12 cellular contexts compared by ENCODE assay signal in genomic region chr18:76252880-76253279, GRCh38.
DNase-seq lines count a peak whose midpoint lies in the region; ATAC-seq and TF ChIP-seq lines count a peak whose summit lies in the region.
"Had no signal": no experiment of that assay in that cellular context is flagged by ENCODE, and none has a peak within 500 bp of the region (broad histone marks: within the 10 kb centered on the region; RNA-seq: fewer than 3 reads in every experiment).

No MANE protein-coding gene starts in this region.

- CTCF ChIA-PET in activated CD4-positive, alpha-beta T cell treated with anti-CD3 and anti-CD28 coated beads for 36 hours (lab: Charles Lee) = interaction anchor here (0.8 to 1.0 kb wide), 2 partner anchors 20 to 367 kb away, joined by 3 read pairs; no protein-coding TSS in a partner anchor

- H3K9me3 ChIP-seq in psoas muscle = no peaks in the 10 kb centered on the region
- H3K9me3 ChIP-seq in HAP-1 = no peaks in the 10 kb centered on the region
- no peaks in the 10 kb centered on the region for H3K9me3 ChIP-seq in upper lobe of left lung
- H3K9me3 ChIP-seq: Caco-2, neutrophil had no signal

- no peaks in the 10 kb centered on the region for H3K9me3 Mint-ChIP-seq in activated CD4-positive, alpha-beta T cell treated with anti-CD3 and anti-CD28 coated beads for 36 hours (ENCODE audit: low read depth)
- no peaks in the 10 kb centered on the region for H3K9me3 Mint-ChIP-seq in chondrocyte (ENCODE audit: low read depth)
- H3K9me3 Mint-ChIP-seq: activated naive CD4-positive, alpha-beta T cell treated with anti-CD3 and anti-CD28 coated beads, Interleukin-2, amount 50 U/mL, for 72 hours had no signal

- H3K27ac Mint-ChIP-seq in activated CD4-positive, alpha-beta T cell treated with anti-CD3 and anti-CD28 coated beads for 36 hours = no peak overlapping the region
- H3K27ac Mint-ChIP-seq in chondrocyte (ENCODE audit: unreplicated experiment) = no peak overlapping the region
- H3K27ac Mint-ChIP-seq: activated naive CD4-positive, alpha-beta T cell treated with anti-CD3 and anti-CD28 coated beads, Interleukin-2, amount 50 U/mL, for 72 hours had no signal

- no peak for TF ChIP-seq EP300 in upper lobe of left lung (IDR thresholded peaks at IDR 0.05)

- no peaks in the 10 kb centered on the region for H3K4me1 Mint-ChIP-seq in activated CD4-positive, alpha-beta T cell treated with anti-CD3 and anti-CD28 coated beads for 36 hours
- H3K4me1 Mint-ChIP-seq in chondrocyte (ENCODE audit: low read depth) = no peaks in the 10 kb centered on the region

- no peak overlapping the region for H3K4me3 ChIP-seq in psoas muscle
- no peak overlapping the region for H3K4me3 ChIP-seq in HAP-1
- H3K4me3 ChIP-seq in upper lobe of left lung = no peak overlapping the region

- WGBS in psoas muscle, 3 donors = 43 to 47% (median 46%) methylated on average over 3 of the region's 3 CpGs
- 38 to 41% methylated on average over 3 of the region's 3 CpGs for WGBS in upper lobe of left lung, 2 donors

- in situ Hi-C loops in HAP-1 (cut with MboI; ENCODE audit: low sequenced_read_pairs) = no loop called here

- H3K27ac ChIP-seq in psoas muscle = no peak overlapping the region
- H3K27ac ChIP-seq in upper lobe of left lung = no peak overlapping the region
- H3K27ac ChIP-seq: neutrophil had no signal

- peaks cover 4% of the 10 kb centered on the region for H3K27me3 Mint-ChIP-seq in activated CD4-positive, alpha-beta T cell treated with anti-CD3 and anti-CD28 coated beads for 36 hours
- peaks cover 25% of the 10 kb centered on the region for H3K27me3 Mint-ChIP-seq in chondrocyte (ENCODE audit: low read depth)

- peak; percentile 65 for TF ChIP-seq CTCF in chondrocyte (IDR thresholded peaks at IDR 0.05)
- TF ChIP-seq CTCF in psoas muscle (IDR thresholded peaks at IDR 0.05) = peak; percentile 19
- peak in 2 of 6 experiments; percentile 15 to 24 for TF ChIP-seq CTCF in upper lobe of left lung (IDR thresholded peaks at IDR 0.05)

- peak; percentile 32 for DNase-seq in activated CD4-positive, alpha-beta T cell treated with anti-CD3 and anti-CD28 coated beads for 36 hours
- no peak for DNase-seq in activated CD4-positive, alpha-beta T cell treated with anti-CD3 and anti-CD28 coated beads, Interleukin-2, amount 50 U/mL, for 4 hours
- DNase-seq in NCI-H146 (lab: John Stamatoyannopoulos, UW) = peak; percentile 76
- DNase-seq in chondrocyte (ENCODE audit: low spot score) = no peak
- DNase-seq in psoas muscle = no peak
- DNase-seq in stimulated activated naive CD4-positive, alpha-beta T cell treated with Interleukin-2 at 50 U/mL for 16 hours (lab: John Stamatoyannopoulos, UW) = no peak
- DNase-seq in HAP-1 (ENCODE audit: low spot score in 2 of 2) = no peak
- DNase-seq in upper lobe of left lung = no peak
- DNase-seq: Caco-2, T-helper 1 cell had no signal

- no peaks in the 10 kb centered on the region for H3K36me3 ChIP-seq in psoas muscle (ENCODE audit: insufficient read depth in 1 of 2, low read depth in 1 of 2)
- no peaks in the 10 kb centered on the region for H3K36me3 ChIP-seq in HAP-1 (replicated peaks)
- H3K36me3 ChIP-seq in upper lobe of left lung = no peaks in the 10 kb centered on the region
- H3K36me3 ChIP-seq: neutrophil had no signal

- no peaks in the 10 kb centered on the region for H3K36me3 Mint-ChIP-seq in activated CD4-positive, alpha-beta T cell treated with anti-CD3 and anti-CD28 coated beads for 36 hours (ENCODE audit: low read depth)
- H3K36me3 Mint-ChIP-seq in chondrocyte (ENCODE audit: low read depth) = no peaks in the 10 kb centered on the region
- H3K36me3 Mint-ChIP-seq: activated naive CD4-positive, alpha-beta T cell treated with anti-CD3 and anti-CD28 coated beads, Interleukin-2, amount 50 U/mL, for 72 hours had no signal

- no peak for ATAC-seq in activated CD4-positive, alpha-beta T cell treated with anti-CD3 and anti-CD28 coated beads for 36 hours
- ATAC-seq in psoas muscle (no peak), upper lobe of left lung (ENCODE audit: low FRiP score in 2 of 2) (no peak)
- ATAC-seq: activated naive CD4-positive, alpha-beta T cell treated with anti-CD3 and anti-CD28 coated beads, Interleukin-2, amount 50 U/mL, for 72 hours had no signal

- TF ChIP-seq POLR2A in upper lobe of left lung (IDR thresholded peaks at IDR 0.05) = no peak

- no peak overlapping the region for H3K4me3 Mint-ChIP-seq in activated CD4-positive, alpha-beta T cell treated with anti-CD3 and anti-CD28 coated beads for 36 hours
- no peak overlapping the region for H3K4me3 Mint-ChIP-seq in chondrocyte (ENCODE audit: unreplicated experiment)

- H3K27me3 ChIP-seq in psoas muscle (ENCODE audit: insufficient read depth in 3 of 3, low read length in 2 of 3) = no peaks in the 10 kb centered on the region
- H3K27me3 ChIP-seq in HAP-1 (ENCODE audit: low read depth) = 0 out of 2 replicates have a peak, but pooled peaks cover 3% of the 10 kb centered on the region
- H3K27me3 ChIP-seq in upper lobe of left lung = no peaks in the 10 kb centered on the region

- H3K4me1 ChIP-seq in psoas muscle = no peaks in the 10 kb centered on the region
- no peaks in the 10 kb centered on the region for H3K4me1 ChIP-seq in HAP-1
- H3K4me1 ChIP-seq in upper lobe of left lung = no peaks in the 10 kb centered on the region
- H3K4me1 ChIP-seq: Caco-2 had no signal

- intact Hi-C loops in activated CD4-positive, alpha-beta T cell treated with anti-CD3 and anti-CD28 coated beads for 36 hours (cut with DNase I, micrococcal nuclease) = loop anchor here in 1 of 2 experiments (10.0 kb wide), 1 partner anchor 368 kb away; no protein-coding TSS in a partner anchor
- intact Hi-C loops in psoas muscle (cut with DNase I) = no loop called here

- POLR2A ChIA-PET in activated CD4-positive, alpha-beta T cell treated with anti-CD3 and anti-CD28 coated beads for 36 hours (lab: Charles Lee) = no interaction called here

Comparison
In these comparisons a context has a peak if more than half of its experiments do, and no peak if none do; other contexts are left out.
1. DNase-seq: peak in activated CD4-positive, alpha-beta T cell treated with anti-CD3 and anti-CD28 coated beads for 36 hours (single experiment) and NCI-H146 (single experiment); none in activated CD4-positive, alpha-beta T cell treated with anti-CD3 and anti-CD28 coated beads, Interleukin-2, amount 50 U/mL, for 4 hours (0 of 2), chondrocyte (single experiment), psoas muscle (0 of 2), stimulated activated naive CD4-positive, alpha-beta T cell treated with Interleukin-2 at 50 U/mL for 16 hours (single experiment), HAP-1 (0 of 2) and upper lobe of left lung (0 of 2).